27 cellular contexts compared by ENCODE assay signal in the genomic region with DNA sequence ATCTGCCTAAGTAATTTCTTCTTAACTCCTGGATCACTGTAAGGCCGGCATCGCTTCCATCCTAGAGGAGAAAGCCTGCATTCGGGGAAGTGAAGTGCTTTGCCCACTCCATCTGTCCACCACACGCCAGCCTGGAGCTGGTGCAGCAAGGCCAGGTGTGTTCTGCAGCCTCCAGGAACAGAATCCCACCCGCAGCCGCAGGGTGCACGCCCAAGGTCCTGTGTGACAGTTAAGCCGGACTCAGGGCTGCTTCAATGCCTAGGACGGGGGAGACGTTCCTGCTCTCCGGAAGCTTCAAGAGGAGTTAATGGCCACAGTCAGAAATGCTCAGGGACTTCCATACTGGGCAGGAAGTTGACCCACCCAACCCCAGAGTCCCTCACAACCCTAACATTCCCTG.
"Had no signal": no experiment of that assay in that cellular context is flagged by ENCODE, and none has a peak within 500 bp of the region (broad histone marks: within the 10 kb centered on the region; RNA-seq: fewer than 3 reads in every experiment).

No MANE protein-coding gene starts in this region.

- H3K27ac ChIP-seq: brain microvascular endothelial cell, cardiac muscle cell, SK-N-MC, VCaP had no signal

- H3K4me3 ChIP-seq: cardiac muscle cell, MG63, SK-N-MC had no signal

- H3K36me3 ChIP-seq: brain microvascular endothelial cell, cardiac muscle cell, MG63 had no signal

- H3K9me3 ChIP-seq: MG63 had no signal

- H3K27me3 ChIP-seq: brain microvascular endothelial cell, cardiac muscle cell, MG63 had no signal

- ATAC-seq: activated naive CD4-positive, alpha-beta T cell treated with anti-CD3 and anti-CD28 coated beads, Interleukin-2, amount 50 U/mL, for 72 hours; activated naive CD8-positive, alpha-beta T cell treated with anti-CD3 and anti-CD28 coated beads, Interleukin-2, amount 50 U/mL, for 24 hours; activated T-cell treated with anti-CD3 and anti-CD28 coated beads, Interleukin-2, amount 50 U/mL, for 72 hours; Right ventricle myocardium inferior; T-cell had no signal

- DNase-seq: activated CD4-positive, alpha-beta memory T cell treated with anti-CD3 and anti-CD28 coated beads, Interleukin-2, amount 10 ng/mL, durations not matched to agents 7 days and 5 days; activated CD4-positive, alpha-beta T cell treated with anti-CD3 and anti-CD28 coated beads, Interleukin-2, amount 50 U/mL, for 1 hour; activated CD4-positive, CD25-positive, alpha-beta regulatory T cell; activated CD8-positive, alpha-beta memory T cell treated with anti-CD3 and anti-CD28 coated beads, Interleukin-2, amount 50 U/mL, for 4 hours; activated naive CD4-positive, alpha-beta T cell; activated naive CD8-positive, alpha-beta T cell treated with anti-CD3 and anti-CD28 coated beads, Interleukin-2, amount 50 U/mL, for 24 hours; activated T-cell treated with anti-CD3 and anti-CD28 coated beads, Interleukin-2, amount 50 U/mL, for 72 hours; amniotic stem cell; brain microvascular endothelial cell; MV-4-11; NCI-H1092 treated with DMSO at 0.1 percent for 48 hours; NCI-H1417 treated with DMSO at 0.1 percent for 48 hours; NCI-H1694; NCI-H2029; NCI-H2107; NCI-H2171 treated with DMSO at 0.1 percent for 48 hours; NCI-H226; NCI-H774; RPMI8226; T-cell; T1000 had no signal
